In the genomic region with DNA sequence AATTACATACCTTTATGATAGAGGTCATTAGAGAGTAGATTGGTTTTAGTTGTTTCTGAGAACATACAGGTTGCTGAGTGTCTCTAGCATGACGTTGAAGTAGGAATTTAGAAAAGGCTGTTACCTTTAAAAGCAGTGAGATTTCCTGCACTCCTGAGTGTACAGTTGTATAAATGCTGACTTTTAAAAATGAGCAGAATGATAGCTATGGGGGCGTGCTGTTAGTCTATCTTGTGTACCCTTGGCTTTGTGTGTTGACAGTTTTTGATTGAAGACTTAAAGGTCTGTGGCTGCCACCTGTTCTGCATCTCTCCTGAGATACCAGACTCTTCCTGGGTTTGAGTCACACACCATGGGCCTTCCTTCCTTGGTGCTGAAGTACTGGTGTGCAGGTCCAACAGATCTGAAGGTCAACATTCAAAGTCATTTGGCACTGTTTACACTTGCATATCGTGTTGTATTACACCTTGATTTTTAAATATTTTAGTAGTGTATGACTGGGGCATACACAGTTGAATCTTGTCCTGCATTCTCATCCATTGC, we compare ENCODE assay signal across 25 cellular contexts. TPM values are rescaled to one million over a fixed set of nuclear protein-coding genes. Genes with fewer than 3 reads are reported as not detected.
DNase-seq lines count a peak whose midpoint lies in the region; ATAC-seq, FAIRE-seq and TF ChIP-seq lines count a peak whose summit lies in the region.
"Had no signal": no experiment of that assay in that cellular context is flagged by ENCODE, and none has a peak within 500 bp of the region (broad histone marks: within the 10 kb centered on the region; RNA-seq: fewer than 3 reads in every experiment).

No MANE protein-coding gene starts in this region.

- CTCF ChIA-PET in A549 (lab: Yijun Ruan, JAX): interaction anchor here (1.4 kb wide), 1 partner anchor 21 kb away, joined by 5 read pairs; no protein-coding TSS in a partner anchor
- CTCF ChIA-PET in T-cell (lab: Charles Lee): no interaction called here

- H3K27ac ChIP-seq in A549: no peak overlapping the region
- H3K27ac ChIP-seq: GM23248, spleen had no signal

- intact Hi-C loops in activated T-helper 1 cell treated with anti-CD3 and anti-CD28 coated beads, Interleukin-12 subunit alpha, Interleukin-12 subunit beta, Interleukin-2, Interleukin-4 antibody, amounts not matched to agents 30 ng/mL and 10 ng/mL and 1 ng/mL, durations not matched to agents 14 hours and 24 hours and 36 hours (cut with micrococcal nuclease): no loop called here

- peaks cover 6% of the 10 kb centered on the region; the same call in 2 of the 3 replicates for H3K4me1 ChIP-seq in A549
- H3K4me1 ChIP-seq: BE2C had no signal

- H3K9me3 ChIP-seq in A549: no peaks in the 10 kb centered on the region
- H3K9me3 ChIP-seq: BE2C, MG63, spleen had no signal

- no peak overlapping the region for H3K4me3 ChIP-seq in A549
- H3K4me3 ChIP-seq: GM23248, MG63, spleen had no signal

- no peak for TF ChIP-seq EP300 in A549 (IDR thresholded peaks at IDR 0.05)

- no peak for TF ChIP-seq CTCF in A549 (IDR thresholded peaks at IDR 0.05)

- no peak for TF ChIP-seq POLR2A in A549 (IDR thresholded peaks at IDR 0.05; ENCODE audit: low read length)

- POLR2A ChIA-PET in A549 (lab: Yijun Ruan, JAX): interaction anchor here (1.2 kb wide), 1 partner anchor 24 kb away, joined by 3 read pairs; no protein-coding TSS in a partner anchor
- POLR2A ChIA-PET in T-cell (lab: Charles Lee): no interaction called here

- H3K27me3 Mint-ChIP-seq in T-helper 2 cell treated with Interferon-gamma antibody and Interleukin-4, amounts not matched to agents 5 μg/mL and 100 μg/mL, for 36 hours (ENCODE audit: low read depth): no peaks in the 10 kb centered on the region
- no peaks in the 10 kb centered on the region for H3K27me3 Mint-ChIP-seq in activated T-helper 1 cell treated with anti-CD3 and anti-CD28 coated beads, Interleukin-12 subunit alpha, Interleukin-12 subunit beta, Interleukin-2, Interleukin-4 antibody, amounts not matched to agents 30 ng/mL and 10 ng/mL and 1 ng/mL, durations not matched to agents 14 hours and 24 hours and 36 hours (ENCODE audit: insufficient read depth)
- no peaks in the 10 kb centered on the region for H3K27me3 Mint-ChIP-seq in T-cell
- H3K27me3 Mint-ChIP-seq: activated CD4-positive, alpha-beta T cell treated with anti-CD3 and anti-CD28 coated beads, Interleukin-2, amount 10 ng/mL, durations not matched to agents 24 days and 14 days had no signal

- H3K4me1 Mint-ChIP-seq in T-helper 2 cell treated with Interferon-gamma antibody and Interleukin-4, amounts not matched to agents 5 μg/mL and 100 μg/mL, for 36 hours (ENCODE audit: low read depth): peaks cover 30% of the 10 kb centered on the region
- H3K4me1 Mint-ChIP-seq in activated T-helper 1 cell treated with anti-CD3 and anti-CD28 coated beads, Interleukin-12 subunit alpha, Interleukin-12 subunit beta, Interleukin-2, Interleukin-4 antibody, amounts not matched to agents 30 ng/mL and 10 ng/mL and 1 ng/mL, durations not matched to agents 14 hours and 24 hours and 36 hours (ENCODE audit: low read depth): peaks cover 38% of the 10 kb centered on the region
- H3K4me1 Mint-ChIP-seq in T-cell: peaks cover 46 to 61% (median 50%) of the 10 kb centered on the region in 3 donors

- no peaks in the 10 kb centered on the region for H3K9me3 Mint-ChIP-seq in T-helper 2 cell treated with Interferon-gamma antibody and Interleukin-4, amounts not matched to agents 5 μg/mL and 100 μg/mL, for 36 hours
- H3K9me3 Mint-ChIP-seq in activated T-helper 1 cell treated with anti-CD3 and anti-CD28 coated beads, Interleukin-12 subunit alpha, Interleukin-12 subunit beta, Interleukin-2, Interleukin-4 antibody, amounts not matched to agents 30 ng/mL and 10 ng/mL and 1 ng/mL, durations not matched to agents 14 hours and 24 hours and 36 hours: no peaks in the 10 kb centered on the region
- no peaks in the 10 kb centered on the region for H3K9me3 Mint-ChIP-seq in T-cell
- H3K9me3 Mint-ChIP-seq: activated CD4-positive, alpha-beta T cell treated with anti-CD3 and anti-CD28 coated beads, Interleukin-2, amount 10 ng/mL, durations not matched to agents 24 days and 14 days; HFFc6; stimulated activated effector memory CD8-positive, alpha-beta T cell treated with anti-CD3 and anti-CD28 coated beads, Interleukin-12 subunit alpha, Interleukin-12 subunit beta, amount 100 ng/mL, for 72 hours had no signal

- no peak for FAIRE-seq in A549 (lab: Jason Lieb, UNC)

- TF ChIP-seq RAD21 in A549 (conservative IDR thresholded peaks at IDR 0.05 in 1 of 2, IDR thresholded peaks at IDR 0.05 in 1 of 2): no peak

- ATAC-seq in A549 (no peak), T-cell (replicated peaks in 1 of 4) (no peak)
- ATAC-seq: stimulated activated effector memory CD8-positive, alpha-beta T cell treated with anti-CD3 and anti-CD28 coated beads, Interleukin-12 subunit alpha, Interleukin-12 subunit beta, amount 100 ng/mL, for 72 hours had no signal

- H3K4me2 ChIP-seq in A549: no peak overlapping the region

- WGBS in A549 (ENCODE audit: missing lambda C conversion rate): 74% methylated on average over 3 of the region's 3 CpGs

- H3K36me3 Mint-ChIP-seq in T-helper 2 cell treated with Interferon-gamma antibody and Interleukin-4, amounts not matched to agents 5 μg/mL and 100 μg/mL, for 36 hours (ENCODE audit: low read depth): peaks cover 55% of the 10 kb centered on the region
- peaks cover 47% of the 10 kb centered on the region for H3K36me3 Mint-ChIP-seq in activated T-helper 1 cell treated with anti-CD3 and anti-CD28 coated beads, Interleukin-12 subunit alpha, Interleukin-12 subunit beta, Interleukin-2, Interleukin-4 antibody, amounts not matched to agents 30 ng/mL and 10 ng/mL and 1 ng/mL, durations not matched to agents 14 hours and 24 hours and 36 hours (ENCODE audit: low read depth)
- H3K36me3 Mint-ChIP-seq in T-cell: peaks cover 49% of the 10 kb centered on the region

- no peak for DNase-seq in T-helper 2 cell treated with Interferon-gamma antibody and Interleukin-4, amounts not matched to agents 5 μg/mL and 100 μg/mL, for 36 hours (ENCODE audit: low spot score)
- DNase-seq in T-helper 2 cell (no peak), A549 (ENCODE audit: low read depth in 1 of 2, low spot score in 1 of 2) (no peak), mesenteric fat pad (ENCODE audit: low spot score) (peak; percentile 12), T-cell (no peak), SKM-1 treated with dmso at 0.1 percent for 144 hours (lab: John Stamatoyannopoulos, UW; ENCODE audit: unreplicated experiment) (no peak), NCI-H146 treated with DMSO at 0.1 percent for 48 hours (lab: John Stamatoyannopoulos, UW; ENCODE audit: unreplicated experiment) (no peak)
- no peak for DNase-seq in activated T-helper 1 cell treated with anti-CD3 and anti-CD28 coated beads, Interleukin-12 subunit alpha, Interleukin-12 subunit beta, Interleukin-2, Interleukin-4 antibody, amounts not matched to agents 30 ng/mL and 10 ng/mL and 1 ng/mL, durations not matched to agents 14 hours and 24 hours and 36 hours (ENCODE audit: low spot score)
- DNase-seq: activated CD4-positive, alpha-beta T cell treated with anti-CD3 and anti-CD28 coated beads, Interleukin-2, amount 10 ng/mL, durations not matched to agents 24 days and 14 days; BE2C; cortex of kidney; DMS79; GF-D8; GM23248; HFFc6; IMR-90; kidney glomerular epithelial cell; mammary epithelial cell; MG63; NCI-H2107; NK-92 treated with Interleukin-12 subunit alpha and Interleukin-12 subunit beta, amount 100 ng/mL, for 24 hours; spleen; stimulated activated CD4-positive, alpha-beta T cell treated with anti-CD3 and anti-CD28 coated beads, Interleukin-2, amount 100 ng/mL, for 48 hours; substantia nigra had no signal

- no peak overlapping the region for H3K4me3 Mint-ChIP-seq in T-helper 2 cell treated with Interferon-gamma antibody and Interleukin-4, amounts not matched to agents 5 μg/mL and 100 μg/mL, for 36 hours
- H3K4me3 Mint-ChIP-seq in activated T-helper 1 cell treated with anti-CD3 and anti-CD28 coated beads, Interleukin-12 subunit alpha, Interleukin-12 subunit beta, Interleukin-2, Interleukin-4 antibody, amounts not matched to agents 30 ng/mL and 10 ng/mL and 1 ng/mL, durations not matched to agents 14 hours and 24 hours and 36 hours: no peak overlapping the region
- no peak overlapping the region for H3K4me3 Mint-ChIP-seq in T-cell
- H3K4me3 Mint-ChIP-seq: activated CD4-positive, alpha-beta T cell treated with anti-CD3 and anti-CD28 coated beads, Interleukin-2, amount 10 ng/mL, durations not matched to agents 24 days and 14 days; HFFc6; stimulated activated effector memory CD8-positive, alpha-beta T cell treated with anti-CD3 and anti-CD28 coated beads, Interleukin-12 subunit alpha, Interleukin-12 subunit beta, amount 100 ng/mL, for 72 hours had no signal

- peak overlapping the region; percentile 32 for H3K27ac Mint-ChIP-seq in T-helper 2 cell treated with Interferon-gamma antibody and Interleukin-4, amounts not matched to agents 5 μg/mL and 100 μg/mL, for 36 hours
- peak overlapping the region; percentile 2 for H3K27ac Mint-ChIP-seq in activated T-helper 1 cell treated with anti-CD3 and anti-CD28 coated beads, Interleukin-12 subunit alpha, Interleukin-12 subunit beta, Interleukin-2, Interleukin-4 antibody, amounts not matched to agents 30 ng/mL and 10 ng/mL and 1 ng/mL, durations not matched to agents 14 hours and 24 hours and 36 hours
- H3K27ac Mint-ChIP-seq in T-cell: no peak overlapping the region
- H3K27ac Mint-ChIP-seq: HFFc6; stimulated activated effector memory CD8-positive, alpha-beta T cell treated with anti-CD3 and anti-CD28 coated beads, Interleukin-12 subunit alpha, Interleukin-12 subunit beta, amount 100 ng/mL, for 72 hours had no signal

TF ChIP-seq in A549, 52 proteins besides CTCF, POLR2A, EP300 and RAD21:
- TF ChIP-seq MAFK (IDR thresholded peaks at IDR 0.05; ENCODE audit: partially characterized antibody) (peak; percentile 7), EHF (CRISPR knock-in tag; IDR thresholded peaks at IDR 0.05) (no peak)
TF ChIP-seq in A549: peak in this region for 1.

RNA-seq across cellular contexts. Expression of a gene that starts 23.8 kb away (rescaled TPM):
- 71.2 and 117 TPM in 2 replicates for polyA plus RNA-seq in A549 (2011; rRNA removed)
- polyA plus RNA-seq in A549 (2012; cell fraction: cytosol; rRNA removed): 58.0 and 60.0 TPM in 2 replicates
- 64.6 and 79.2 TPM in 2 replicates for polyA plus RNA-seq in A549 (2012; cell fraction: nucleus; rRNA removed)
- 128 to 136 TPM (median 131 TPM) in 3 replicates for polyA plus RNA-seq in A549 (2017; fragmentation: RNase III; extraction: RNeasy Plus Mini Kit Qiagen cat#74134 plus additional on column Dnase treatment)
- polyA minus RNA-seq in A549 (2011; rRNA and poly(A)+ RNA removed): 19.9 and 22.8 TPM in 2 replicates
- total RNA-seq in activated T-helper 1 cell treated with anti-CD3 and anti-CD28 coated beads, Interleukin-12 subunit alpha, Interleukin-12 subunit beta, Interleukin-2, Interleukin-4 antibody, amounts not matched to agents 30 ng/mL and 10 ng/mL and 1 ng/mL, durations not matched to agents 14 hours and 24 hours and 36 hours: 127 and 137 TPM in 2 replicates
- 110 TPM for total RNA-seq in mesenteric fat pad
- total RNA-seq in T-cell: 100 to 1,000 TPM in 2 of 5 donors, 10 to 100 TPM in 3; 80.7 to 195 (median 89.1) TPM

Comparison
In these comparisons a context has a peak if more than half of its experiments do, and no peak if none do; other contexts are left out.
1. H3K27ac Mint-ChIP-seq: peak in T-helper 2 cell treated with Interferon-gamma antibody and Interleukin-4, amounts not matched to agents 5 μg/mL and 100 μg/mL, for 36 hours (single experiment) and activated T-helper 1 cell treated with anti-CD3 and anti-CD28 coated beads, Interleukin-12 subunit alpha, Interleukin-12 subunit beta, Interleukin-2, Interleukin-4 antibody, amounts not matched to agents 30 ng/mL and 10 ng/mL and 1 ng/mL, durations not matched to agents 14 hours and 24 hours and 36 hours (single experiment); none in T-cell (0 of 2).